In genomic region chr2:62423235-62423634, GRCh38 we compare ENCODE assay signal across 13 cellular contexts.
DNase-seq lines count a peak whose midpoint lies in the region; ATAC-seq and TF ChIP-seq lines count a peak whose summit lies in the region.
"Had no signal": no experiment of that assay in that cellular context is flagged by ENCODE, and none has a peak within 500 bp of the region (broad histone marks: within the 10 kb centered on the region; RNA-seq: fewer than 3 reads in every experiment).

No MANE protein-coding gene starts in this region.

- no peaks in the 10 kb centered on the region for H3K9me3 ChIP-seq in A673 (ENCODE audit: low read depth, low read length, poor library complexity, severe bottlenecking)
- H3K9me3 ChIP-seq: mucosa of descending colon had no signal

- H3K4me1 Mint-ChIP-seq in HFFc6 (ENCODE audit: low read depth), result no peaks in the 10 kb centered on the region
- no peaks in the 10 kb centered on the region for H3K4me1 Mint-ChIP-seq in mesothelial cell of epicardium

- CTCF ChIA-PET in A673 (lab: Charles Lee), result no interaction called here

- no peak overlapping the region for H3K4me3 Mint-ChIP-seq in HFFc6
- H3K4me3 Mint-ChIP-seq in mesothelial cell of epicardium, result no peak overlapping the region

- H3K4me1 ChIP-seq in A673 (ENCODE audit: insufficient read depth, low read length, poor library complexity, severe bottlenecking), result no peaks in the 10 kb centered on the region

- no peak for DNase-seq in A673 (ENCODE audit: low spot score)
- peak; percentile 36 for DNase-seq in HFFc6
- DNase-seq in brain microvascular endothelial cell, result no peak
- peak; percentile 54 for DNase-seq in iPS-NIHi7 (ENCODE audit: extremely low spot score)
- DNase-seq in mesothelial cell of epicardium (ENCODE audit: low spot score in 2 of 2, unreplicated experiment in 2 of 2), result no peak
- DNase-seq in NCI-H226, result no peak
- no peak for DNase-seq in NCI-H1105 (lab: John Stamatoyannopoulos, UW)
- DNase-seq: activated CD8-positive, alpha-beta memory T cell treated with anti-CD3 and anti-CD28 coated beads, Interleukin-2, amount 50 U/mL, for 4 hours; heart right ventricle; mucosa of descending colon; NCI-H774 had no signal

- POLR2A ChIA-PET in A673 (lab: Charles Lee; ENCODE audit: low non-redundant PET), result no interaction called here

- H3K9me3 Mint-ChIP-seq in HFFc6 (peaks cover 5% of the 10 kb centered on the region), mesothelial cell of epicardium (peaks cover 36% of the 10 kb centered on the region)

- H3K27me3 Mint-ChIP-seq in HFFc6 (ENCODE audit: insufficient read depth), result peaks cover 14% of the 10 kb centered on the region; the same call in 1 of the 2 replicates
- H3K27me3 Mint-ChIP-seq in mesothelial cell of epicardium (ENCODE audit: low read depth), result no peaks in the 10 kb centered on the region

- no peak overlapping the region for H3K27ac ChIP-seq in A673 (ENCODE audit: low read depth, low read length, poor library complexity, severe bottlenecking)
- no peak overlapping the region for H3K27ac ChIP-seq in brain microvascular endothelial cell
- H3K27ac ChIP-seq: BLaER1 treated with 17β-estradiol and CSF1 and Interleukin-3, amounts not matched to agents 10 nM and 100 nM; heart right ventricle had no signal

- H3K36me3 Mint-ChIP-seq in HFFc6 (ENCODE audit: low read depth) (no peaks in the 10 kb centered on the region), mesothelial cell of epicardium (peaks cover 9% of the 10 kb centered on the region)

- H3K4me3 ChIP-seq in A673 (ENCODE audit: low read depth, low read length, poor library complexity, severe bottlenecking) (no peak overlapping the region), brain microvascular endothelial cell (ENCODE audit: low read depth, low read length) (no peak overlapping the region)
- H3K4me3 ChIP-seq: BLaER1 treated with 17β-estradiol and CSF1 and Interleukin-3, amounts not matched to agents 10 nM and 100 nM; heart right ventricle; mucosa of descending colon had no signal

- intact Hi-C loops in A673 (cut with micrococcal nuclease; ENCODE audit: unreplicated experiment), result no loop called here

- H3K36me3 ChIP-seq in A673 (ENCODE audit: insufficient read depth, low read length, poor library complexity, severe bottlenecking) (no peaks in the 10 kb centered on the region), brain microvascular endothelial cell (replicated peaks) (no peaks in the 10 kb centered on the region)
- H3K36me3 ChIP-seq: BLaER1 treated with 17β-estradiol and CSF1 and Interleukin-3, amounts not matched to agents 10 nM and 100 nM; heart right ventricle had no signal

- TF ChIP-seq CTCF in A673 (conservative IDR thresholded peaks at IDR 0.05; ENCODE audit: low read depth, low read length), result 0 out of 2 replicates have a peak, but pooled peaks have one; percentile 15
- TF ChIP-seq CTCF in HFFc6 (IDR thresholded peaks at IDR 0.05), result peak; percentile 64
- TF ChIP-seq CTCF in brain microvascular endothelial cell (IDR thresholded peaks at IDR 0.05; ENCODE audit: low read depth, low read length, missing control alignments), result peak; percentile 58
- no peak for TF ChIP-seq CTCF in mesothelial cell of epicardium (IDR thresholded peaks at IDR 0.05; ENCODE audit: unreplicated experiment)

- ATAC-seq in GM19463 (IDR thresholded peaks at IDR 0.05; ENCODE audit: unreplicated experiment), result no peak
- ATAC-seq: mucosa of descending colon had no signal

- H3K27ac Mint-ChIP-seq in HFFc6, result no peak overlapping the region
- no peak overlapping the region for H3K27ac Mint-ChIP-seq in mesothelial cell of epicardium

- H3K27me3 ChIP-seq in A673 (replicated peaks; ENCODE audit: insufficient read depth, low read depth, low read length, poor library complexity) (no peaks in the 10 kb centered on the region), brain microvascular endothelial cell (replicated peaks) (no peaks in the 10 kb centered on the region)
- H3K27me3 ChIP-seq: BLaER1 treated with 17β-estradiol and CSF1 and Interleukin-3, amounts not matched to agents 10 nM and 100 nM; heart right ventricle had no signal

- in situ Hi-C loops in brain microvascular endothelial cell (cut with HindIII; ENCODE audit: low pct_ligation_motif_present, low sequenced_read_pairs), result no loop called here

- no TSS peak for BruUV-seq in A673 (replicated peaks; lab: Mats Ljungman, UMichigan)

Comparison
In these comparisons a context has a peak if more than half of its experiments do, and no peak if none do; other contexts are left out.
1. DNase-seq: peak in HFFc6 (single experiment) and iPS-NIHi7 (single experiment); none in A673 (single experiment), brain microvascular endothelial cell (single experiment), mesothelial cell of epicardium (0 of 2), NCI-H226 (single experiment) and NCI-H1105 (single experiment).